Comparison of ENCODE assay signal across 8 cellular contexts in the genomic region with DNA sequence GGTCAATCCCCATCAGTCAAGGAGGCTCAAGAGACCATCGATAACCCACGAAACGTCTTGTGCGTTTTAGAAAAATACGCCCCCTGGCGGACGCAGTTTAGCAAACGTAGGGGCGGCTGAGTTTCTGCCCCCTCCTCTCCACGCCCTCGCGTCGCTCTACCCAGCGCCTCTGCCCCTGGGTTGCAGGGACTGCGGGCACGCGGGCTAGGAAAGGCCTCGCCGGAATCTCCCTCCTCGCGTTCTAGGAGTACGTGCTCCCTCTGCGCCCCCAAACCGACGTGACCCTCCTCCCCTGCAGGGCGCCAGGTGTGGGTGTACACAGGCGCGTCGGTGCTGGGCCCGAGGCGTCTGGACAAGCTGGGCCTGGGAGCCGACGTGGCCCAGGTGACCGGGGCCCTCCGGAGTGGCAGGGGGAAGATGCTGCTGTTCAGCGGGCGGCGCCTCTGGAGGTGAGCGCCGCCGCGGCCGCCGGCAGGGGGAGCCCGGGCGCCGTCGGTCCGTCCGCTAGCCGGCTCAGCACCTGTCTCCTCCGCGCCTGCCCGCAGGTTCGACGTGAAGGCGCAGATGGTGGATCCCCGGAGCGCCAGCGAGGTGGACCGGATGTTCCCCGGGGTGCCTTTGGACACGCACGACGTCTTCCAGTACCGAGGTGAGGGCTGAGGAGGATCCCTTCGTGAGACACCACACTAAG. TPM values are rescaled to one million over a fixed set of nuclear protein-coding genes. Genes with fewer than 3 reads are reported as not detected.
DNase-seq lines count a peak whose midpoint lies in the region; ATAC-seq and TF ChIP-seq lines count a peak whose summit lies in the region.

No MANE protein-coding gene starts in this region.

- H3K79me2 ChIP-seq in hepatocyte = no peaks in the 10 kb centered on the region

- intact Hi-C loops in CD8-positive, alpha-beta T cell (cut with DNase I, micrococcal nuclease) = loop anchor here (1.0 to 5.0 kb wide), 8 partner anchors 27 to 293 kb away; partner anchors contain the start of genes NCOA5 (in 2 of the 2), PCIF1 (in 1 of the 2) and ZNF335 (in 1 of the 2)

- no peaks in the 10 kb centered on the region for H3K9me2 ChIP-seq in hepatocyte (replicated peaks; ENCODE audit: insufficient read depth)

- no peak overlapping the region for H3K27ac Mint-ChIP-seq in CD8-positive, alpha-beta T cell
- H3K27ac Mint-ChIP-seq in activated naive CD8-positive, alpha-beta T cell = no peak overlapping the region

- no peak overlapping the region for H3K27ac ChIP-seq in CD8-positive, alpha-beta T cell (ENCODE audit: low read depth, low read length)
- H3K27ac ChIP-seq in hepatocyte = no peak overlapping the region

- H3K4me3 Mint-ChIP-seq in CD8-positive, alpha-beta T cell = peak overlapping the region; percentile 15
- peak overlapping the region; percentile 63 for H3K4me3 Mint-ChIP-seq in activated naive CD8-positive, alpha-beta T cell

- ATAC-seq in CD8-positive, alpha-beta T cell = peak; percentile 60
- peak; percentile 57 for ATAC-seq in GM21786 (IDR thresholded peaks at IDR 0.05; ENCODE audit: unreplicated experiment)
- no peak for ATAC-seq in GM21717 (IDR thresholded peaks at IDR 0.05; ENCODE audit: unreplicated experiment)

- H3K36me3 Mint-ChIP-seq in CD8-positive, alpha-beta T cell = no peaks in the 10 kb centered on the region
- H3K36me3 Mint-ChIP-seq in activated naive CD8-positive, alpha-beta T cell = peaks cover 2% of the 10 kb centered on the region

- POLR2A ChIA-PET in CD8-positive, alpha-beta T cell (lab: Charles Lee) = interaction anchor here (1.1 to 1.2 kb wide), 2 partner anchors 15 to 42 kb away, joined by 3 to 5 read pairs; partner anchors contain the start of gene ZNF335

- no peaks in the 10 kb centered on the region for H3K9me3 Mint-ChIP-seq in CD8-positive, alpha-beta T cell
- H3K9me3 Mint-ChIP-seq in activated naive CD8-positive, alpha-beta T cell (ENCODE audit: low read depth) = no peaks in the 10 kb centered on the region

- CTCF ChIA-PET in CD8-positive, alpha-beta T cell (lab: Charles Lee) = interaction anchor here (0.7 to 9.4 kb wide), 43 partner anchors 9 to 424 kb away, joined by 3 to 123 read pairs (median 4); partner anchors contain the start of genes SLC12A5 and ZNF335

- H3K4me1 Mint-ChIP-seq in CD8-positive, alpha-beta T cell (ENCODE audit: low read depth) = peaks cover 46% of the 10 kb centered on the region
- H3K4me1 Mint-ChIP-seq in activated naive CD8-positive, alpha-beta T cell (ENCODE audit: low read depth) = peaks cover 41% of the 10 kb centered on the region

- WGBS in hepatocyte (ENCODE audit: low lambda C conversion rate, missing lambda C conversion rate) = 2% methylated on average over 63 of the region's 67 CpGs

- H3K4me3 ChIP-seq in CD8-positive, alpha-beta T cell (ENCODE audit: low read depth, low read length) = peak overlapping the region; percentile 22
- peak overlapping the region; percentile 10 for H3K4me3 ChIP-seq in hepatocyte

- peak overlapping the region; percentile 60 for H2AFZ ChIP-seq in hepatocyte

- peak; percentile 94 for TF ChIP-seq CTCF in CD8-positive, alpha-beta T cell (IDR thresholded peaks at IDR 0.05)
- peak; percentile 58 for TF ChIP-seq CTCF in hepatocyte (IDR thresholded peaks at IDR 0.05; ENCODE audit: poor library complexity)

- peaks cover 44% of the 10 kb centered on the region for H3K27me3 ChIP-seq in CD8-positive, alpha-beta T cell (ENCODE audit: insufficient read depth, low read length)
- H3K27me3 ChIP-seq in hepatocyte = peaks cover 18% of the 10 kb centered on the region

- H3K27me3 Mint-ChIP-seq in CD8-positive, alpha-beta T cell (ENCODE audit: low read depth) = peaks cover 76% of the 10 kb centered on the region
- H3K27me3 Mint-ChIP-seq in activated naive CD8-positive, alpha-beta T cell = peaks cover 46% of the 10 kb centered on the region

- no peaks in the 10 kb centered on the region for H3K9me3 ChIP-seq in CD8-positive, alpha-beta T cell (ENCODE audit: low read length)
- no peaks in the 10 kb centered on the region for H3K9me3 ChIP-seq in hepatocyte (ENCODE audit: low read depth)

- peak; percentile 44 to 81 (median 59) for DNase-seq in CD8-positive, alpha-beta T cell
- DNase-seq in NCI-H1092 treated with DMSO at 0.1 percent for 48 hours (lab: John Stamatoyannopoulos, UW) (peak; percentile 69), SKM-1 treated with dmso at 0.1 percent for 144 hours (lab: John Stamatoyannopoulos, UW; ENCODE audit: unreplicated experiment) (peak; percentile 51), hepatocyte (ENCODE audit: low spot score) (peak; percentile 84)
- peak; percentile 67 for DNase-seq in stimulated activated CD4-positive, alpha-beta T cell treated with anti-CD3 and anti-CD28 coated beads, Interleukin-12 subunit alpha, Interleukin-12 subunit beta, amount 100 ng/mL, for 4 hours

- H3K4me2 ChIP-seq in hepatocyte = peak overlapping the region; percentile 83

- H3K4me1 ChIP-seq in CD8-positive, alpha-beta T cell (ENCODE audit: insufficient read depth, low read length) = peaks cover 40% of the 10 kb centered on the region
- peaks cover 6% of the 10 kb centered on the region for H3K4me1 ChIP-seq in hepatocyte (ENCODE audit: insufficient read depth)

- no peaks in the 10 kb centered on the region for H3K36me3 ChIP-seq in CD8-positive, alpha-beta T cell (ENCODE audit: insufficient read depth, low read length)
- no peaks in the 10 kb centered on the region for H3K36me3 ChIP-seq in hepatocyte (replicated peaks; ENCODE audit: insufficient read depth, low read depth)

- H4K20me1 ChIP-seq in hepatocyte (ENCODE audit: insufficient read depth, poor library complexity, severe bottlenecking) = no peaks in the 10 kb centered on the region

RNA-seq across cellular contexts. Expression of gene MMP9, which starts 5.3 kb away (rescaled TPM):
- total RNA-seq in CD8-positive, alpha-beta T cell = 1 to 10 TPM; 7.1 to 8.8 TPM
- 1.3 and 2.6 TPM in 2 replicates for total RNA-seq in hepatocyte
- 4.8 and 7.7 TPM in 2 replicates for polyA plus RNA-seq in hepatocyte

RNA-seq across cellular contexts. Expression of gene SLC12A5, which starts 15.0 kb away (rescaled TPM):
- 1 to 10 TPM; 1.1 to 1.4 TPM for total RNA-seq in CD8-positive, alpha-beta T cell
- 0.57 TPM in 1 of 2 replicates, not detected in the other for total RNA-seq in hepatocyte
- 3.1 and 4.3 TPM in 2 replicates for polyA plus RNA-seq in hepatocyte

RNA-seq across cellular contexts. Expression of gene ZNF335, which starts 42.0 kb away (rescaled TPM):
- total RNA-seq in CD8-positive, alpha-beta T cell = 10 to 100 TPM; 90.9 to 96.1 TPM
- total RNA-seq in hepatocyte = 10.8 and 14.9 TPM in 2 replicates
- polyA plus RNA-seq in hepatocyte = 12.6 and 23.7 TPM in 2 replicates
